Comparison of ENCODE assay signal across 1 cellular context in the genomic region with DNA sequence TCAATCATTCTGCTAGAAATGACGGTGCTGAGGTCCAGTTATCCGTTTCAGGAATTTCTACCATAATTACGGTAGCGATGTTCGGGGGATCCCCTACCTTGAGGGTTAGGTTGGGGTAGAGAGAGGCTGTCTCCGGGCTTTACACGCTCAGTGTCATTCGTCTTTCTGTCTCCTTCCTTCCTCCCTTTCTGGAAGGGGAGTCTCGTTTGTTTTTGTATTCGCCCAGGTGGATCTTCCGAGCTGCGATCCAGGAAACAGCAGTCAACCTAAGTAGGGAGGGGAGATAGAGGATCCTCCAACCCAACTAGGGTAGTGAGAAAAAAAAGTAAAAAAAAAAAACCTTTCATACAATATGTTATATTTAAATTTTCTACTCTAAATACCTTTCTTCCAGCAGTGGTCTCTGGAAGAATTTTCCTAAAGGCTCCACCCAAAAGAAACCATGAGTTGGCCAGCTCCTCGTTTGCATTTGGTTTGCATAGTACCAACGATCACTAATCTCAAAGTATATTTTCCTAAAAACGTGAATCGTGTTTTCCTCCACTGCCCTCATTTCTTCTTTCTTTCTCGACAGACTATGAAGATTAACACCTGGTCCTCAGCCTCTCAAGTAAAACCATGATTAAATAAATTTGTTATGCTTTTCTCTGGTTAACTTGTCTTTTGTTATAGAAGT.
TF ChIP-seq lines count a peak whose summit lies in the region.

No MANE protein-coding gene starts in this region.

TF ChIP-seq in H1, 55 proteins besides CTCF, POLR2A, EP300 and RAD21:
- no peak for TF ChIP-seq HDAC2 (IDR thresholded peaks at IDR 0.05; ENCODE audit: borderline replicate concordance in 1 of 2, low read depth in 2 of 2, low read length in 2 of 2)
- TF ChIP-seq CTBP2 (IDR thresholded peaks at IDR 0.05; ENCODE audit: borderline replicate concordance, insufficient read depth, insufficient read length, low read length) = peak; percentile 57
- no peak for TF ChIP-seq GTF2F1 (IDR thresholded peaks at IDR 0.05; ENCODE audit: borderline replicate concordance, low read depth, low read length)
- TF ChIP-seq MAFK (IDR thresholded peaks at IDR 0.05; ENCODE audit: low read depth, low read length) = no peak
- TF ChIP-seq SIX5 (IDR thresholded peaks at IDR 0.05; ENCODE audit: low read depth, low read length) = no peak
- TF ChIP-seq TEAD4 (IDR thresholded peaks at IDR 0.05; ENCODE audit: low read depth, low read length) = no peak
- TF ChIP-seq TAF7 (optimal IDR thresholded peaks at IDR 0.05; ENCODE audit: borderline replicate concordance, low read depth, low read length) = peak; percentile 49
- TF ChIP-seq, protein P1, sequence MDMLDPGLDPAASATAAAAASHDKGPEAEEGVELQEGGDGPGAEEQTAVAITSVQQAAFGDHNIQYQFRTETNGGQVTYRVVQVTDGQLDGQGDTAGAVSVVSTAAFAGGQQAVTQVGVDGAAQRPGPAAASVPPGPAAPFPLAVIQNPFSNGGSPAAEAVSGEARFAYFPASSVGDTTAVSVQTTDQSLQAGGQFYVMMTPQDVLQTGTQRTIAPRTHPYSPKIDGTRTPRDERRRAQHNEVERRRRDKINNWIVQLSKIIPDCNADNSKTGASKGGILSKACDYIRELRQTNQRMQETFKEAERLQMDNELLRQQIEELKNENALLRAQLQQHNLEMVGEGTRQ (IDR thresholded peaks at IDR 0.05; ENCODE audit: low read length) = no peak
- TF ChIP-seq ASH2L (IDR thresholded peaks at IDR 0.05; ENCODE audit: low read length) = no peak
- no peak for TF ChIP-seq FOSL1 (IDR thresholded peaks at IDR 0.05; ENCODE audit: insufficient read depth, low read depth, low read length)
- TF ChIP-seq E2F6 (IDR thresholded peaks at IDR 0.05) = no peak
- TF ChIP-seq SP4 (IDR thresholded peaks at IDR 0.05; ENCODE audit: low read length) = no peak
